ENCODE assay signal across 10 cellular contexts in the genomic region with DNA sequence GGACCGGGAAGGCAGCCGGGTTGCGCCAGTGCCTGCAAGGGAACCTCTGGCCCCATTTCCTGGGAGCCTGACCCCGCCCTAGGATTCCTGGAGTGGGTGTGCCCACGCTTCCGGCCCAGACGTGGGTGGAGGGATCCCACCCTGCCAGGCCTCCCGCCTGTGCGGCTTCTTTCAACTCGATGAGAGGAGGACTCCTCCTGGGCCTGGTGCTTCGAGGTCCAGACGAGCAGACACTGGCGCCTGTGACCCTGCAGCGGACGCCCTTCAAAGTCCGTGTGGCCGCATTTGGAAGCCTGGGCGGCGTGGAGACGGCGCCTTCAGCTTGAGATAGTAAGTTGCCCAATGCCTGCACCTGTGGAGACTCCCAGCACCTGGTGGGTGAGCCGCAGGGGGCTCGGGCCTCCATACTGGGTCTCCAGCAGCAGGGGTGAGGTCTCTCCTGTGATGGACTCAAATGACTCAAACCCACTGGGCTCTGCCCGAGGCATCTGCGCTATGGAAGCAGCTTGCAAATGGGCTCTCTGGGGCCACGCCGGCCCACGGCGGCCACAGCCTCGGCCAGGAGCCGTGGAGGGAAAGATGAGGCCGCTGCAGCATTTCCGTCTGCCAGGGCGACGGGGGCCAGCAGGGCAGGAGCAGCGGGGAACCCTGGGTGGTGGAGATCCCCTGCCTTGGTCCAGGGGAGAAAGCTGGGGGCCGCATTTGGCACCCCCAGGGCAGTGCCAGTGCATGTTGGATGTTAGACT.
DNase-seq lines count a peak whose midpoint lies in the region; ATAC-seq, FAIRE-seq and TF ChIP-seq lines count a peak whose summit lies in the region.
"Had no signal": no experiment of that assay in that cellular context is flagged by ENCODE, and none has a peak within 500 bp of the region (broad histone marks: within the 10 kb centered on the region; RNA-seq: fewer than 3 reads in every experiment).

No MANE protein-coding gene starts in this region.

- H3K9ac ChIP-seq in HepG2 (ENCODE audit: insufficient read depth, low read depth, low read length): no peak overlapping the region

- TF ChIP-seq POLR2A in HepG2 (IDR thresholded peaks at IDR 0.05; ENCODE audit: insufficient read depth in 1 of 2, low read depth in 2 of 2, low read length in 2 of 2): no peak
- no peak for TF ChIP-seq POLR2A in transverse colon (IDR thresholded peaks at IDR 0.05)

- TF ChIP-seq CTCF in bronchial epithelial cell (IDR thresholded peaks at IDR 0.05; ENCODE audit: insufficient read depth, low read length, severe bottlenecking) (no peak), HepG2 (CRISPR knock-in tag; IDR thresholded peaks at IDR 0.05) (no peak), transverse colon (IDR thresholded peaks at IDR 0.05) (no peak)

- intact Hi-C loops in HepG2 (cut with micrococcal nuclease; ENCODE audit: unreplicated experiment) (no loop called here), transverse colon (cut with DNase I; ENCODE audit: low total_unique reads) (no loop called here)

- no TSS peak for BruUV-seq in HepG2 (replicated peaks; lab: Mats Ljungman, UMichigan)

- in situ Hi-C loops in HepG2 (cut with HindIII; ENCODE audit: extremely low pct_ligation_motif_present, low pct_unique_long_range_greater_than_20kb) (no loop called here), transverse colon (cut with MboI; ENCODE audit: low pct_ligation_motif_present in 1 of 4, low pct_unique_long_range_greater_than_20kb in 1 of 4, low sequenced_read_pairs in 3 of 4) (no loop called here)

- H3K36me3 ChIP-seq in bronchial epithelial cell (ENCODE audit: control insufficient read depth, insufficient read depth, low read length) (peaks cover 54% of the 10 kb centered on the region), HepG2 (replicated peaks in 1 of 2; ENCODE audit: control insufficient read depth in 1 of 2, insufficient read depth in 2 of 2, low read length in 2 of 2) (no peaks in the 10 kb centered on the region), transverse colon (no peaks in the 10 kb centered on the region)

- H4K20me1 ChIP-seq in HepG2 (ENCODE audit: insufficient read depth, low read length): no peaks in the 10 kb centered on the region

- H3K9me3 ChIP-seq in HepG2 (ENCODE audit: low read length) (no peaks in the 10 kb centered on the region), transverse colon (no peaks in the 10 kb centered on the region)

- H3K27ac ChIP-seq in HepG2 (ENCODE audit: extremely low read length, insufficient read depth, low read length) (no peak overlapping the region), transverse colon (peak overlapping the region; percentile 98 to 99 (median 98))

- no peak overlapping the region for H3K4me3 Mint-ChIP-seq in immature natural killer cell
- H3K4me3 Mint-ChIP-seq in T-cell: no peak overlapping the region
- H3K4me3 Mint-ChIP-seq: activated T-cell treated with anti-CD3 and anti-CD28 coated beads, Interleukin-2, amount 50 U/mL, for 72 hours had no signal

- H3K27ac Mint-ChIP-seq in immature natural killer cell (no peak overlapping the region), T-cell (no peak overlapping the region)
- H3K27ac Mint-ChIP-seq: activated T-cell treated with anti-CD3 and anti-CD28 coated beads, Interleukin-2, amount 50 U/mL, for 72 hours had no signal

- H3K9me3 Mint-ChIP-seq in immature natural killer cell (no peaks in the 10 kb centered on the region), T-cell (no peaks in the 10 kb centered on the region)
- H3K9me3 Mint-ChIP-seq: activated T-cell treated with anti-CD3 and anti-CD28 coated beads, Interleukin-2, amount 50 U/mL, for 72 hours had no signal

- H3K4me1 Mint-ChIP-seq in immature natural killer cell (peaks cover 2 to 13% of the 10 kb centered on the region in 2 donors), T-cell (peaks cover 6 to 15% (median 7%) of the 10 kb centered on the region in 3 donors)

- H3K27me3 ChIP-seq in bronchial epithelial cell (ENCODE audit: control insufficient read depth, insufficient read depth, low read length) (no peaks in the 10 kb centered on the region), HepG2 (ENCODE audit: control insufficient read depth in 1 of 2, insufficient read depth in 2 of 2, low read length in 2 of 2) (peaks cover 7 to 38% of the 10 kb centered on the region in 2 experiments; a peak in 4 of 5 replicates), transverse colon (no peaks in the 10 kb centered on the region)

- H3K4me1 ChIP-seq in HepG2 (ENCODE audit: insufficient read depth, low read length) (peaks cover 40% of the 10 kb centered on the region), transverse colon (peaks cover 67 to 94% (median 86%) of the 10 kb centered on the region in 4 donors)

- TF ChIP-seq RAD21 in HepG2 (CRISPR knock-in tag; IDR thresholded peaks at IDR 0.05): no peak

- no peak overlapping the region for H2AFZ ChIP-seq in HepG2 (ENCODE audit: low read length)

- ATAC-seq in HepG2: no peak
- ATAC-seq in T-cell (replicated peaks in 1 of 4): no peak
- ATAC-seq: activated T-cell treated with anti-CD3 and anti-CD28 coated beads, Interleukin-2, amount 50 U/mL, for 72 hours had no signal

- DNase-seq in HS-27A (ENCODE audit: low read depth) (peak; percentile 81), bronchial epithelial cell (ENCODE audit: low read depth) (peak; percentile 68), HepG2 (ENCODE audit: low spot score) (no peak), transverse colon (peak; percentile 93), immature natural killer cell (no peak), NCI-H526 treated with DMSO at 0.1 percent for 48 hours (lab: John Stamatoyannopoulos, UW) (no peak), SHP77 (lab: John Stamatoyannopoulos, UW) (no peak), T-cell (no peak)
- DNase-seq: activated T-cell treated with anti-CD3 and anti-CD28 coated beads, Interleukin-2, amount 50 U/mL, for 72 hours had no signal

- H3K79me2 ChIP-seq in HepG2 (ENCODE audit: insufficient read depth, low read length): no peaks in the 10 kb centered on the region

- POLR2A ChIA-PET in HepG2 (lab: Yijun Ruan, JAX) (no interaction called here), T-cell (lab: Charles Lee) (no interaction called here)

- H3K4me3 ChIP-seq in bronchial epithelial cell (ENCODE audit: low read depth, low read length): peak overlapping the region; percentile 15
- H3K4me3 ChIP-seq in HepG2 (replicated peaks in 1 of 3; ENCODE audit: insufficient read depth in 1 of 3, low read depth in 2 of 3, low read length in 3 of 3): no peak overlapping the region; a peak in 1 of 6 replicates
- peak overlapping the region in 2 of 4 donors; percentile 10 to 13 for H3K4me3 ChIP-seq in transverse colon

- CTCF ChIA-PET in HepG2 (lab: Yijun Ruan, JAX; ENCODE audit: low intra/inter-chr PET ratio, low total read pairs) (no interaction called here), T-cell (lab: Charles Lee) (no interaction called here)

- H3K36me3 Mint-ChIP-seq in immature natural killer cell: peaks cover 0 to 3% (median 0%) of the 10 kb centered on the region in 3 donors
- no peaks in the 10 kb centered on the region for H3K36me3 Mint-ChIP-seq in T-cell

- H3K27me3 Mint-ChIP-seq in immature natural killer cell (ENCODE audit: low read depth in 3 of 3) (peaks cover 0 to 2% (median 0%) of the 10 kb centered on the region in 3 donors), T-cell (no peaks in the 10 kb centered on the region)

- TF ChIP-seq EP300 in HepG2 (IDR thresholded peaks at IDR 0.05; ENCODE audit: low read depth in 2 of 2, low read length in 2 of 2) (no peak), HepG2 (CRISPR knock-in tag; IDR thresholded peaks at IDR 0.05; ENCODE audit: borderline replicate concordance) (no peak), transverse colon (IDR thresholded peaks at IDR 0.05; ENCODE audit: low read depth) (peak; percentile 54)

- H3K4me2 ChIP-seq in HepG2 (ENCODE audit: low read depth, low read length): no peak overlapping the region

- FAIRE-seq in bronchial epithelial cell (lab: Jason Lieb, UNC): no peak
- FAIRE-seq in HepG2 (lab: Jason Lieb, UNC): no peak
- FAIRE-seq: GM18507 had no signal

- 52% methylated on average over 22 of the region's 37 CpGs for WGBS in HepG2 (ENCODE audit: low lambda C conversion rate)
- WGBS in transverse colon (ENCODE audit: low coverage in 1 of 2), 2 donors: 14 to 58% methylated on average over 4 to 34 of the region's 37 CpGs

TF ChIP-seq in HepG2, 621 proteins besides CTCF, POLR2A, EP300 and RAD21 (continues in another document):
- TF ChIP-seq MXD4 (CRISPR knock-in tag; IDR thresholded peaks at IDR 0.05) (no peak), KDM6A (CRISPR knock-in tag; IDR thresholded peaks at IDR 0.05; ENCODE audit: low read depth) (no peak), HMG20B (CRISPR knock-in tag; conservative IDR thresholded peaks at IDR 0.05) (no peak), MYNN (CRISPR knock-in tag; IDR thresholded peaks at IDR 0.05; ENCODE audit: low read depth) (no peak), STAT5B (CRISPR knock-in tag; IDR thresholded peaks at IDR 0.05) (no peak), ZMYM2 (CRISPR knock-in tag; IDR thresholded peaks at IDR 0.05) (no peak), ZNF337 (CRISPR knock-in tag; IDR thresholded peaks at IDR 0.05; ENCODE audit: borderline replicate concordance, low read depth) (no peak), ZNF747 (CRISPR knock-in tag; IDR thresholded peaks at IDR 0.05; ENCODE audit: borderline replicate concordance) (no peak), HNRNPL (IDR thresholded peaks at IDR 0.05; ENCODE audit: low read depth, low read length) (0 out of 2 replicates have a peak, but pooled peaks have one; percentile 7), NFYB (CRISPR knock-in tag; IDR thresholded peaks at IDR 0.05) (no peak)
- TF ChIP-seq, protein P1, sequence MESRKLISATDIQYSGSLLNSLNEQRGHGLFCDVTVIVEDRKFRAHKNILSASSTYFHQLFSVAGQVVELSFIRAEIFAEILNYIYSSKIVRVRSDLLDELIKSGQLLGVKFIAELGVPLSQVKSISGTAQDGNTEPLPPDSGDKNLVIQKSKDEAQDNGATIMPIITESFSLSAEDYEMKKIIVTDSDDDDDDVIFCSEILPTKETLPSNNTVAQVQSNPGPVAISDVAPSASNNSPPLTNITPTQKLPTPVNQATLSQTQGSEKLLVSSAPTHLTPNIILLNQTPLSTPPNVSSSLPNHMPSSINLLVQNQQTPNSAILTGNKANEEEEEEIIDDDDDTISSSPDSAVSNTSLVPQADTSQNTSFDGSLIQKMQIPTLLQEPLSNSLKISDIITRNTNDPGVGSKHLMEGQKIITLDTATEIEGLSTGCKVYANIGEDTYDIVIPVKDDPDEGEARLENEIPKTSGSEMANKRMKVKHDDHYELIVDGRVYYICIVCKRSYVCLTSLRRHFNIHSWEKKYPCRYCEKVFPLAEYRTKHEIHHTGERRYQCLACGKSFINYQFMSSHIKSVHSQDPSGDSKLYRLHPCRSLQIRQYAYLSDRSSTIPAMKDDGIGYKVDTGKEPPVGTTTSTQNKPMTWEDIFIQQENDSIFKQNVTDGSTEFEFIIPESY (CRISPR knock-in tag; IDR thresholded peaks at IDR 0.05): peak; percentile 75; the same call in 1 of the 2 replicates
- TF ChIP-seq, protein P2, sequence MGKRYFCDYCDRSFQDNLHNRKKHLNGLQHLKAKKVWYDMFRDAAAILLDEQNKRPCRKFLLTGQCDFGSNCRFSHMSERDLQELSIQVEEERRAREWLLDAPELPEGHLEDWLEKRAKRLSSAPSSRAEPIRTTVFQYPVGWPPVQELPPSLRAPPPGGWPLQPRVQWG (CRISPR knock-in tag; IDR thresholded peaks at IDR 0.05; ENCODE audit: borderline replicate concordance, low read depth): no peak

Comparison
In these comparisons a context has a peak if more than half of its experiments do, and no peak if none do; other contexts are left out.
1. DNase-seq: peak in HS-27A (single experiment), bronchial epithelial cell (single experiment) and transverse colon (single experiment); none in HepG2 (single experiment), immature natural killer cell (0 of 3), NCI-H526 treated with DMSO at 0.1 percent for 48 hours (single experiment), SHP77 (0 of 2) and T-cell (0 of 34).